9 cellular contexts compared by ENCODE assay signal in the genomic region with DNA sequence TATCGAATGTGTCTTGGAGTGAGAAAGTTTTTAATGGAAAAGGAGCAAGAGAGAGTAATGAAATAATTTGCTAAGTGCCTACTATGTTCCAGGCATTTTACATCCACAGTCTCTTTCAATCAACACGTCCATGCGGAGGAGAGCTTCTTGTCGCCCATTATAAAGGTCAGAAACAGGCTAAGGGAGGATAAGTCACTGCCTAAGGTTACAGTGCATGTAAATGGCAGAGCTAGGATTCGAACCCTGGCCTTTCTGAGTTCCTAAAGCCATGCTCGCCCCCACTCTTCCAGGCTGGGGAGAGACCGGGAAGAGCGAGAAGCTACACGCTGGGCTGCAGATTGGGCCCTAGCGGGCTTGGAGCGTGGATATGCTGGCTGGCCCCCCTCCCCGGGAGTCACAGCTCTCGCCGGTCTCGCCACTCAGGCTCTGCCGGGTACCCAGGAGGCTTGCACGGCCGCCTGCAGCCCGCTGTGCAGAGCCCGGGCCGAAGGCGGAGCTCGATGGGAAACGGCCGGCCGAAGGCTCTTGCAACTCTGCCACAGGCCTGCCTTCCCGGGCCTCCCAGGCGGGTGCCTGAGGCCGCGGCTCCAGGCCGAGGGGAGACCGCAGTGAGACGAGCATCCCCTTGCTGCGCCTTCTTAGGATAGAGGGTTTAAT. TPM values are rescaled to one million over a fixed set of nuclear protein-coding genes. Genes with fewer than 3 reads are reported as not detected.
DNase-seq lines count a peak whose midpoint lies in the region; ATAC-seq, FAIRE-seq and TF ChIP-seq lines count a peak whose summit lies in the region.
"Had no signal": no experiment of that assay in that cellular context is flagged by ENCODE, and none has a peak within 500 bp of the region (broad histone marks: within the 10 kb centered on the region; RNA-seq: fewer than 3 reads in every experiment).

No MANE protein-coding gene starts in this region.

- FAIRE-seq in small intestine (lab: Jason Lieb, UNC), result no peak

- H3K4me3 ChIP-seq in AG09309 (ENCODE audit: control insufficient read depth, low read depth, low read length), result peak overlapping the region; percentile 75
- H3K4me3 ChIP-seq in HAP-1, result peak overlapping the region; percentile 17
- peak overlapping the region; percentile 40 to 51 for H3K4me3 ChIP-seq in ascending aorta
- peak overlapping the region; percentile 32 for H3K4me3 ChIP-seq in lower lobe of right lung
- H3K4me3 ChIP-seq in small intestine (ENCODE audit: low read depth in 1 of 2, low read length in 2 of 2), result peak overlapping the region in 1 of 2 donors; percentile 28

- no peak for ATAC-seq in lower lobe of right lung
- ATAC-seq in GM18519 (IDR thresholded peaks at IDR 0.05; ENCODE audit: low FRiP score, unreplicated experiment), result no peak
- no peak for ATAC-seq in GM18861 (IDR thresholded peaks at IDR 0.05; ENCODE audit: unreplicated experiment)

- H3K27me3 ChIP-seq in HAP-1 (ENCODE audit: low read depth) (peaks cover 39% of the 10 kb centered on the region), ascending aorta (peaks cover 44% of the 10 kb centered on the region), lower lobe of right lung (ENCODE audit: low read depth) (peaks cover 100% of the 10 kb centered on the region), small intestine (ENCODE audit: control insufficient read depth in 2 of 2, insufficient read depth in 2 of 2, low read length in 2 of 2) (peaks cover 33 to 87% of the 10 kb centered on the region in 2 donors)

- DNase-seq in AG09309 (ENCODE audit: low read depth), result no peak
- DNase-seq in HAP-1 (ENCODE audit: low spot score in 2 of 2), result peak in 1 of 2 experiments; percentile 57
- DNase-seq in ascending aorta (ENCODE audit: low spot score in 2 of 2), result no peak
- DNase-seq in lower lobe of right lung, result no peak
- no peak for DNase-seq in small intestine
- DNase-seq in midbrain (lab: John Stamatoyannopoulos, UW), result no peak
- DNase-seq: WERI-Rb-1 had no signal

- H3K36me3 ChIP-seq in HAP-1 (replicated peaks), result peaks cover 11% of the 10 kb centered on the region; the same call in 1 of the 2 replicates
- no peaks in the 10 kb centered on the region for H3K36me3 ChIP-seq in ascending aorta
- no peaks in the 10 kb centered on the region for H3K36me3 ChIP-seq in lower lobe of right lung
- no peaks in the 10 kb centered on the region for H3K36me3 ChIP-seq in small intestine (ENCODE audit: control insufficient read depth in 2 of 2, insufficient read depth in 2 of 2, low read length in 2 of 2)
- H3K36me3 ChIP-seq: WERI-Rb-1 had no signal

- H3K4me1 ChIP-seq in HAP-1 (peaks cover 15% of the 10 kb centered on the region), ascending aorta (peaks cover 10 to 22% of the 10 kb centered on the region in 2 donors), lower lobe of right lung (peaks cover 48% of the 10 kb centered on the region), small intestine (ENCODE audit: control insufficient read depth in 2 of 2, insufficient read depth in 1 of 2, low read depth in 1 of 2, low read length in 1 of 2) (no peaks in the 10 kb centered on the region)

- H3K9me3 ChIP-seq in HAP-1, result no peaks in the 10 kb centered on the region
- no peaks in the 10 kb centered on the region for H3K9me3 ChIP-seq in ascending aorta
- no peaks in the 10 kb centered on the region for H3K9me3 ChIP-seq in lower lobe of right lung
- no peaks in the 10 kb centered on the region for H3K9me3 ChIP-seq in small intestine (ENCODE audit: control insufficient read depth, low read depth)

- TF ChIP-seq CTCF in AG09309 (IDR thresholded peaks at IDR 0.05; ENCODE audit: control insufficient read depth, insufficient read depth, low read depth, low read length, missing control alignments), result no peak
- no peak for TF ChIP-seq CTCF in ascending aorta (IDR thresholded peaks at IDR 0.05)
- TF ChIP-seq CTCF in lower lobe of right lung (IDR thresholded peaks at IDR 0.05), result no peak

- in situ Hi-C loops in HAP-1 (cut with MboI; ENCODE audit: low sequenced_read_pairs), result no loop called here

- 4 to 7% (median 6%) methylated on average over 21 to 34 of the region's 34 CpGs for WGBS in small intestine, 3 donors

- H3K27ac ChIP-seq in ascending aorta (no peak overlapping the region), lower lobe of right lung (no peak overlapping the region), small intestine (ENCODE audit: low read depth in 1 of 2, low read length in 1 of 2) (no peak overlapping the region)
- H3K27ac ChIP-seq: WERI-Rb-1 had no signal

- intact Hi-C loops in ascending aorta (cut with DNase I), result no loop called here
- intact Hi-C loops in lower lobe of right lung (cut with DNase I), result no loop called here

RNA-seq across cellular contexts. Expression of gene LHX2, which starts 0.8 kb away (rescaled TPM):
- total RNA-seq in ascending aorta, result not detected
- not detected for total RNA-seq in lower lobe of right lung
- not detected for polyA plus RNA-seq in small intestine
